ENCODE assay signal across 20 cellular contexts in genomic region chr12:8566525-8566924, GRCh38. TPM values are rescaled to one million over a fixed set of nuclear protein-coding genes. Genes with fewer than 3 reads are reported as not detected.
"Had no signal": no experiment of that assay in that cellular context is flagged by ENCODE, and none has a peak within 500 bp of the region (broad histone marks: within the 10 kb centered on the region; RNA-seq: fewer than 3 reads in every experiment).

No MANE protein-coding gene starts in this region.

- H3K4me3 Mint-ChIP-seq: activated naive CD4-positive, alpha-beta T cell treated with anti-CD3 and anti-CD28 coated beads, Interleukin-2, amount 10 ng/mL, durations not matched to agents 7 days and 5 days; activated naive CD8-positive, alpha-beta T cell treated with anti-CD3 and anti-CD28 coated beads, Interleukin-2, amount 50 U/mL, for 24 hours; activated T-cell treated with anti-CD3 and anti-CD28 coated beads, Interleukin-2, amount 50 U/mL, for 4 hours; brain; natural killer cell had no signal

- H3K27ac Mint-ChIP-seq: activated naive CD4-positive, alpha-beta T cell treated with anti-CD3 and anti-CD28 coated beads, Interleukin-2, amount 10 ng/mL, durations not matched to agents 7 days and 5 days; activated naive CD8-positive, alpha-beta T cell treated with anti-CD3 and anti-CD28 coated beads, Interleukin-2, amount 50 U/mL, for 24 hours; brain; natural killer cell had no signal

- H3K27me3 Mint-ChIP-seq: activated naive CD4-positive, alpha-beta T cell treated with anti-CD3 and anti-CD28 coated beads, Interleukin-2, amount 10 ng/mL, durations not matched to agents 7 days and 5 days; brain had no signal

- H3K4me3 ChIP-seq: coronary artery, esophagus muscularis mucosa, lung, sigmoid colon, thyroid gland, vagina had no signal

- H3K36me3 ChIP-seq: esophagus muscularis mucosa, sigmoid colon, thyroid gland, vagina had no signal

- DNase-seq: activated CD4-positive, alpha-beta T cell treated with anti-CD3 and anti-CD28 coated beads, Interleukin-2, amount 50 U/mL, for 1 hour; activated CD4-positive, CD25-positive, alpha-beta regulatory T cell treated with anti-CD3 and anti-CD28 coated beads, Interleukin-2, amount 50 U/mL, for 72 hours; activated CD8-positive, alpha-beta memory T cell treated with anti-CD3 and anti-CD28 coated beads, Interleukin-2, amount 50 U/mL, for 4 hours; activated naive CD4-positive, alpha-beta T cell treated with anti-CD3 and anti-CD28 coated beads, Interleukin-2, amount 10 ng/mL, durations not matched to agents 7 days and 5 days; activated naive CD8-positive, alpha-beta T cell treated with anti-CD3 and anti-CD28 coated beads, Interleukin-2, amount 50 U/mL, for 24 hours; activated T-cell treated with anti-CD3 and anti-CD28 coated beads, Interleukin-2, amount 50 U/mL, for 4 hours; anterior cingulate cortex; effector CD4-positive, alpha-beta T cell; natural killer cell; sigmoid colon; stimulated activated naive CD4-positive, alpha-beta T cell; T-helper 2 cell; thyroid gland had no signal

- H3K4me1 ChIP-seq: esophagus muscularis mucosa, sigmoid colon, thyroid gland, vagina had no signal

- ATAC-seq: activated naive CD8-positive, alpha-beta T cell treated with anti-CD3 and anti-CD28 coated beads, Interleukin-2, amount 50 U/mL, for 24 hours; activated T-cell treated with anti-CD3 and anti-CD28 coated beads, Interleukin-2, amount 50 U/mL, for 4 hours; natural killer cell had no signal

- H3K9me3 ChIP-seq: sigmoid colon, thyroid gland, vagina had no signal

- H3K27me3 ChIP-seq: sigmoid colon, thyroid gland, vagina had no signal

- H3K27ac ChIP-seq: esophagus muscularis mucosa, sigmoid colon, thyroid gland, vagina, VCaP had no signal

- H3K36me3 Mint-ChIP-seq: activated naive CD4-positive, alpha-beta T cell treated with anti-CD3 and anti-CD28 coated beads, Interleukin-2, amount 10 ng/mL, durations not matched to agents 7 days and 5 days; brain; natural killer cell had no signal

- H3K4me1 Mint-ChIP-seq: activated naive CD4-positive, alpha-beta T cell treated with anti-CD3 and anti-CD28 coated beads, Interleukin-2, amount 10 ng/mL, durations not matched to agents 7 days and 5 days; activated naive CD8-positive, alpha-beta T cell treated with anti-CD3 and anti-CD28 coated beads, Interleukin-2, amount 50 U/mL, for 24 hours; brain; natural killer cell had no signal

RNA-seq across cellular contexts. Expression of gene CLEC4E, which starts 25.8 kb away (rescaled TPM):
- total RNA-seq: activated T-cell treated with anti-CD3 and anti-CD28 coated beads, Interleukin-2, amount 50 U/mL, for 4 hours; fibroblast of villous mesenchyme; vagina had no signal

RNA-seq across cellular contexts. Expression of gene AICDA, which starts 46.1 kb away (rescaled TPM):
- total RNA-seq: activated T-cell treated with anti-CD3 and anti-CD28 coated beads, Interleukin-2, amount 50 U/mL, for 4 hours; esophagus muscularis mucosa; fibroblast of villous mesenchyme; natural killer cell; thyroid gland; vagina had no signal

RNA-seq across cellular contexts. Expression of gene CLEC4D, which starts 53.2 kb away (rescaled TPM):
- total RNA-seq: activated T-cell treated with anti-CD3 and anti-CD28 coated beads, Interleukin-2, amount 50 U/mL, for 4 hours; fibroblast of villous mesenchyme; vagina had no signal
